ENCODE assay signal across 1 cellular context in the genomic region with DNA sequence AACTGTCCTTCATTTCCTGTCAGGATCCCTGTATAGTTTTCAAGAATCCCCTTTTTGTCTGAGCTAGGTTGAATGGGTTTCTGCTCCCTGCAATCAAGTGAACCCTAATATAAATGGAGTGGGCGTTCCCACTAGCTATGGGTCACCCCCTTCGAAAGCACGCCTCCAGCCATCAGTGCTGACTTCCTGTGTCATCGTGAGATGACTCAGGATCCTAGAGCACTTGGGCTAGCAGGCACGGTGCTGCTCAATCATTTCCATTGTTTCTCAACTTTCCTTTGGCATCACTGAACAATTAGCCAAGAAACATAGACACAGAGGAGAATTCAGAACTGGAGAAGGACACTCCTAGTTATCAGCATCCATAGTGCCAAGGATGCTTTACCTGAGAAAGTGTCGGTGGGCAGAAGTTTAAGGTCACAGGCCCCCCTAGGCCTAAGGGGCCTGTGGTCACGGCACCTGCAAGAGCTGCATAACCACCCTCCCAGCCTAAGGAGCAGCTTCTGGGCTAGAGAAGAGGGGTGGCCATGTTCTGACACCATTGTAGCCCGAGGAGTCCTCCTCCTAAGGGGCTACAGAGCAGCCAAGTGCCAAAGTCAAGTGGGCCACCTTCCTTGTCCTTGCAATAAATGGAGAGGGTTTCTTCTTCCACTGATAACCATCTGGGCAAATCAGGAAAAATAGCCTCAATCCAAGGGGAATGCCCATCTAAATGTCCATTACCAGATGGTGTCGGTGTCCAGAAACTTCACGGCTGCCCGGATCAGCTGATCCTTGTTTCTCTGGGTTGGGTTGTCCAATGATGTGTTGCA.
TF ChIP-seq lines count a peak whose summit lies in the region.

No MANE protein-coding gene starts in this region.

TF ChIP-seq in K562, 482 proteins besides CTCF, POLR2A, EP300 and RAD21:
- TF ChIP-seq MAFK (IDR thresholded peaks at IDR 0.05; ENCODE audit: low read length) = peak; percentile 43; the same call in 1 of the 2 replicates
- TF ChIP-seq IRF2 (CRISPR knock-in tag; IDR thresholded peaks at IDR 0.05) = no peak
- TF ChIP-seq NFE2 (IDR thresholded peaks at IDR 0.05; ENCODE audit: low read depth) = peak; percentile 47
- TF ChIP-seq CEBPG (CRISPR knock-in tag; IDR thresholded peaks at IDR 0.05) = 0 out of 2 replicates have a peak, but pooled peaks have one; percentile 15
- TF ChIP-seq CEBPG (tag; conservative IDR thresholded peaks at IDR 0.05 in 1 of 2, IDR thresholded peaks at IDR 0.05 in 1 of 2) = no peak
- no peak for TF ChIP-seq DACH1 (IDR thresholded peaks at IDR 0.05; ENCODE audit: partially characterized antibody)
- TF ChIP-seq, protein P1, sequence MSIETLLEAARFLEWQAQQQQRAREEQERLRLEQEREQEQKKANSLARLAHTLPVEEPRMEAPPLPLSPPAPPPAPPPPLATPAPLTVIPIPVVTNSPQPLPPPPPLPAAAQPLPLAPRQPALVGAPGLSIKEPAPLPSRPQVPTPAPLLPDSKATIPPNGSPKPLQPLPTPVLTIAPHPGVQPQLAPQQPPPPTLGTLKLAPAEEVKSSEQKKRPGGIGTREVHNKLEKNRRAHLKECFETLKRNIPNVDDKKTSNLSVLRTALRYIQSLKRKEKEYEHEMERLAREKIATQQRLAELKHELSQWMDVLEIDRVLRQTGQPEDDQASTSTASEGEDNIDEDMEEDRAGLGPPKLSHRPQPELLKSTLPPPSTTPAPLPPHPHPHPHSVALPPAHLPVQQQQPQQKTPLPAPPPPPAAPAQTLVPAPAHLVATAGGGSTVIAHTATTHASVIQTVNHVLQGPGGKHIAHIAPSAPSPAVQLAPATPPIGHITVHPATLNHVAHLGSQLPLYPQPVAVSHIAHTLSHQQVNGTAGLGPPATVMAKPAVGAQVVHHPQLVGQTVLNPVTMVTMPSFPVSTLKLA (conservative IDR thresholded peaks at IDR 0.05) = 0 out of 4 replicates have a peak, but pooled peaks of 1 of the 2 experiments have one; percentile 18
- TF ChIP-seq TARDBP (IDR thresholded peaks at IDR 0.05) = no peak
- TF ChIP-seq CEBPB (tag; IDR thresholded peaks at IDR 0.05) = peak; percentile 28; the same call in 1 of the 2 replicates
- TF ChIP-seq RBFOX2 (IDR thresholded peaks at IDR 0.05; ENCODE audit: low read depth, low read length) = no peak
- no peak for TF ChIP-seq ZNF24 (IDR thresholded peaks at IDR 0.05)
- peak; percentile 36; the same call in 1 of the 2 replicates for TF ChIP-seq MAFG (tag; conservative IDR thresholded peaks at IDR 0.05)
- no peak for TF ChIP-seq RFX1 (IDR thresholded peaks at IDR 0.05)
- TF ChIP-seq C11orf30 (IDR thresholded peaks at IDR 0.05; ENCODE audit: low read depth) = peak; percentile 44; the same call in 1 of the 2 replicates
- TF ChIP-seq ZNF316 (IDR thresholded peaks at IDR 0.05) = peak; percentile 30; the same call in 1 of the 2 replicates
- TF ChIP-seq FOSL1 (tag; conservative IDR thresholded peaks at IDR 0.05) = peak; percentile 31; the same call in 1 of the 2 replicates
- TF ChIP-seq ZZZ3 (IDR thresholded peaks at IDR 0.05) = no peak
- TF ChIP-seq, protein P2, sequence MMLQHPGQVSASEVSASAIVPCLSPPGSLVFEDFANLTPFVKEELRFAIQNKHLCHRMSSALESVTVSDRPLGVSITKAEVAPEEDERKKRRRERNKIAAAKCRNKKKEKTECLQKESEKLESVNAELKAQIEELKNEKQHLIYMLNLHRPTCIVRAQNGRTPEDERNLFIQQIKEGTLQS (IDR thresholded peaks at IDR 0.05) = no peak
- TF ChIP-seq, protein P2 (CRISPR knock-in tag; conservative IDR thresholded peaks at IDR 0.05) = no peak
- TF ChIP-seq EGR1 (conservative IDR thresholded peaks at IDR 0.05) = peak; percentile 47; the same call in 1 of the 2 replicates
